ENCODE assay signal across 28 cellular contexts in the genomic region with DNA sequence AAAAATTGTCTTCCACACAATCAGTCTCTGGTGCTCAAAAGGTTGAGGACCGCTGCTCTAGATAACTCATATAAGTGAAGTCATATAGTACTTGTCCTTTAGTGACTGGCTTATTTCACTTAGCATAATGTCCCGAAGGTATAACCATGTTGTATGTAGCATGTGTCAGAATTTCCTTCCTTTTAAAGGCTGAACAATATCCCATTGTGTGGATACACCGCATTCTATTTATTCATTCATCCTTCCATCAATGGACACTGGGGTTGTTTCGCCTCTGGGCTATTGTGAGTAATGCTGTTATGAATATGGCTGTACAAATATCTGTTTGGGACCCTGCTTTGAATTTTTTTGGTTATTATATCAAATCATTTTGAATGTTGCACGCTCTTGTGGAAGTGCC. TPM values are rescaled to one million over a fixed set of nuclear protein-coding genes. Genes with fewer than 3 reads are reported as not detected.
"Had no signal": no experiment of that assay in that cellular context is flagged by ENCODE, and none has a peak within 500 bp of the region (broad histone marks: within the 10 kb centered on the region; RNA-seq: fewer than 3 reads in every experiment).

No MANE protein-coding gene starts in this region.

- H3K4me3 ChIP-seq: adrenal gland, coronary artery, esophagus muscularis mucosa, ovary, right atrium auricular region, suprapubic skin, tibial artery, upper lobe of right lung had no signal

- H3K27ac ChIP-seq: adrenal gland, coronary artery, esophagus muscularis mucosa, ovary, right atrium auricular region, suprapubic skin, tibial artery, upper lobe of right lung, WERI-Rb-1 had no signal

- H3K9me3 ChIP-seq: adrenal gland, esophagus muscularis mucosa, ovary, right atrium auricular region, suprapubic skin, tibial artery, upper lobe of right lung had no signal

- DNase-seq: activated CD4-positive, alpha-beta T cell treated with anti-CD3 and anti-CD28 coated beads for 48 hours; activated CD4-positive, alpha-beta T cell treated with anti-CD3 and anti-CD28 coated beads, Interleukin-2, amount 50 U/mL, for 48 hours; activated CD8-positive, alpha-beta memory T cell treated with anti-CD3 and anti-CD28 coated beads for 24 hours; activated effector memory CD4-positive, alpha-beta T cell treated with anti-CD3 and anti-CD28 coated beads, Interleukin-2, amount 50 U/mL, for 16 hours; activated naive CD4-positive, alpha-beta T cell treated with anti-CD3 and anti-CD28 coated beads for 36 hours; activated naive CD8-positive, alpha-beta T cell treated with anti-CD3 and anti-CD28 coated beads for 36 hours; aorta; dorsolateral prefrontal cortex; effector memory CD4-positive, alpha-beta T cell; left ventricle myocardium superior; naive B cell; ovary; stimulated activated CD4-positive, alpha-beta T cell treated with anti-CD3 and anti-CD28 coated beads, Interleukin-15, amount 100 ng/mL, for 24 hours; stimulated activated naive CD4-positive, alpha-beta T cell; T-helper 17 cell; T1000; tibial artery; upper lobe of right lung; WERI-Rb-1 had no signal

- ATAC-seq: activated CD4-positive, CD25-positive, alpha-beta regulatory T cell treated with anti-CD3 and anti-CD28 coated beads, Interleukin-2, amount 50 U/mL, for 24 hours; left ventricle myocardium superior; T-helper 17 cell; upper lobe of right lung had no signal

- H3K36me3 ChIP-seq: adrenal gland, esophagus muscularis mucosa, ovary, right atrium auricular region, suprapubic skin, tibial artery, upper lobe of right lung, WERI-Rb-1 had no signal

- H3K4me1 ChIP-seq: adrenal gland, right atrium auricular region, tibial artery, upper lobe of right lung had no signal

- H3K27me3 ChIP-seq: adrenal gland, dorsolateral prefrontal cortex, ovary, right atrium auricular region, suprapubic skin, upper lobe of right lung had no signal

RNA-seq across cellular contexts. Expression of a gene that starts 4.6 kb away (rescaled TPM):
- polyA plus RNA-seq: neural cell had no signal

RNA-seq across cellular contexts. Expression of a gene that starts 26.1 kb away (rescaled TPM):
- total RNA-seq: frontal cortex, lung microvascular endothelial cell had no signal
- polyA plus RNA-seq: neural cell had no signal
